ENCODE assay signal across 28 cellular contexts in the genomic region with DNA sequence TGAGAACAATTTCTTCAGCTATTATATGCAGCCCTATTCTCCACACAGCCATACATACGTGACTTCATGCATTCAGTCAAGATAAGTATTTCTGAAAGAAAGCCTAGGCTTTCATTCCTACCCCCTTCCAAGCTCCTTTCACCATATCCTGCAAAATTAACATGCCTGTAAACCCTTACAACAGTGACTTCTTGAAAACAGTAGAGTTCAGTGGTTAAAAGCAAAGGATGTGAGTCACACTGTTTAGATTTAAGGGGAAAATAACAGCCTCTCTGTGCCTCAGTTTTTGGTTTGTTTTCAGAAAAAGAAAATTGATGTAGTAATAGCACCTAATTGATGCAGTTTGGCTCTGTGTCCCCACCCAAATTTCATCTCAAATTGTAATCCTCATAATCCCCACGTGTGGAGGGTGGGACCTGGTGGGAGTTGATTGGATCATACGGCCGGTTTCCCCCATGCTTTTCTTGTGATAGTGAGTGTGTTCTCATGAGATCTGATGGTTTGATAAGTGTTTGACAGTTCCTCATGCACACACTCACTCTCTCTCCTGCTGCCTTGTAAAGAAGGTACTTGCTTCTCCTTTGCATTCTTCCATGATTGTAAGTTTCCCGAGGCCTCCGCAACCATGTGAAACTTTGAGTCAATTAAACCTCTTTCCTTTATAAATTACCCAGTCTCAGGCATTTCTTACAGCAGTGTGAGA.
DNase-seq lines count a peak whose midpoint lies in the region; FAIRE-seq and TF ChIP-seq lines count a peak whose summit lies in the region.
"Had no signal": no experiment of that assay in that cellular context is flagged by ENCODE, and none has a peak within 500 bp of the region (broad histone marks: within the 10 kb centered on the region; RNA-seq: fewer than 3 reads in every experiment).

No MANE protein-coding gene starts in this region.

- H2BK120ac ChIP-seq in mesenchymal stem cell (ENCODE audit: low read depth, low read length): no peak overlapping the region

- H3K27me3 Mint-ChIP-seq in nephron progenitor cell (ENCODE audit: low read depth, poor library complexity): peaks cover 4% of the 10 kb centered on the region
- H3K27me3 Mint-ChIP-seq: activated naive CD4-positive, alpha-beta T cell treated with anti-CD3 and anti-CD28 coated beads, Interleukin-2, amount 50 U/mL, for 24 hours; activated T-helper 17 cell treated with anti-CD3 and anti-CD28 coated beads, Interleukin-2, amount 50 U/mL, for 72 hours had no signal

- no peak overlapping the region for H3K23ac ChIP-seq in mesenchymal stem cell (ENCODE audit: low read length in 2 of 2)

- H3K9ac ChIP-seq in endothelial cell of umbilical vein (replicated peaks; ENCODE audit: extremely low read depth, insufficient read depth, low read length): no peak overlapping the region
- H3K9ac ChIP-seq in mesenchymal stem cell (ENCODE audit: low read length): no peak overlapping the region

- H2AFZ ChIP-seq in endothelial cell of umbilical vein (ENCODE audit: low read depth, low read length) (peak overlapping the region; percentile 28), mesenchymal stem cell (ENCODE audit: low read depth, low read length) (no peak overlapping the region)

- TF ChIP-seq POLR2A in endothelial cell of umbilical vein (IDR thresholded peaks at IDR 0.05; ENCODE audit: low read depth, low read length) (no peak), testis (IDR thresholded peaks at IDR 0.05) (no peak)

- peak overlapping the region in 1 of 2 experiments; percentile 69 for H3K4ac ChIP-seq in mesenchymal stem cell (ENCODE audit: low read depth in 1 of 2, low read length in 2 of 2)

- no peaks in the 10 kb centered on the region for H3K4me1 Mint-ChIP-seq in nephron progenitor cell
- H3K4me1 Mint-ChIP-seq: activated naive CD4-positive, alpha-beta T cell treated with anti-CD3 and anti-CD28 coated beads, Interleukin-2, amount 50 U/mL, for 24 hours; activated T-helper 17 cell treated with anti-CD3 and anti-CD28 coated beads, Interleukin-2, amount 50 U/mL, for 72 hours had no signal

- peak overlapping the region in 1 of 2 experiments; percentile 48 for H2BK12ac ChIP-seq in mesenchymal stem cell (ENCODE audit: low read length in 2 of 2)

- peak overlapping the region; percentile 57 for H4K91ac ChIP-seq in mesenchymal stem cell (ENCODE audit: low read length)

- no peaks in the 10 kb centered on the region for H3K36me3 ChIP-seq in SJSA1
- H3K36me3 ChIP-seq in endothelial cell of umbilical vein (ENCODE audit: control insufficient read depth in 2 of 2, extremely low read depth in 1 of 2, insufficient read depth in 2 of 2, low read length in 2 of 2): no peaks in the 10 kb centered on the region
- H3K36me3 ChIP-seq in mesenchymal stem cell (ENCODE audit: control insufficient read depth in 1 of 2, insufficient read depth in 2 of 2, low read depth in 1 of 2, low read length in 2 of 2): no peaks in the 10 kb centered on the region
- H3K36me3 ChIP-seq in testis (ENCODE audit: low read depth, missing control alignments): no peaks in the 10 kb centered on the region
- H3K36me3 ChIP-seq: neutrophil, upper lobe of left lung had no signal

- H3K27ac Mint-ChIP-seq in nephron progenitor cell: no peak overlapping the region
- H3K27ac Mint-ChIP-seq: activated naive CD4-positive, alpha-beta T cell treated with anti-CD3 and anti-CD28 coated beads, Interleukin-2, amount 50 U/mL, for 24 hours; activated T-helper 17 cell treated with anti-CD3 and anti-CD28 coated beads, Interleukin-2, amount 50 U/mL, for 72 hours; H9; WTC11 had no signal

- TF ChIP-seq CTCF in endothelial cell of umbilical vein (IDR thresholded peaks at IDR 0.05; ENCODE audit: extremely low read depth in 1 of 2, insufficient read depth in 1 of 2, low read depth in 1 of 2, low read length in 2 of 2): no peak
- TF ChIP-seq CTCF in nephron progenitor cell (IDR thresholded peaks at IDR 0.05): no peak
- no peak for TF ChIP-seq CTCF in testis (IDR thresholded peaks at IDR 0.05)
- TF ChIP-seq CTCF in GM10248 (IDR thresholded peaks at IDR 0.05; ENCODE audit: control extremely low read depth, extremely low read depth, low read depth, missing control alignments): no peak

- H3K79me2 ChIP-seq in endothelial cell of umbilical vein (ENCODE audit: control insufficient read depth, insufficient read depth, low read length): no peaks in the 10 kb centered on the region

- no peak overlapping the region for H3K14ac ChIP-seq in mesenchymal stem cell (ENCODE audit: low read length in 2 of 2)

- no TSS peak for BruUV-seq in endothelial cell of umbilical vein (replicated peaks; lab: Mats Ljungman, UMichigan)

- peak overlapping the region; percentile 8; the same call in 1 of the 2 replicates for H3K27ac ChIP-seq in SJSA1
- no peak overlapping the region for H3K27ac ChIP-seq in endothelial cell of umbilical vein (ENCODE audit: insufficient read depth, low read depth, low read length)
- no peak overlapping the region for H3K27ac ChIP-seq in mesenchymal stem cell (ENCODE audit: low read length, poor library complexity, severe bottlenecking)
- no peak overlapping the region for H3K27ac ChIP-seq in testis
- H3K27ac ChIP-seq: epithelial cell of prostate, neutrophil, psoas muscle, upper lobe of left lung had no signal

- no peak overlapping the region for H3K4me3 ChIP-seq in SJSA1
- no peak overlapping the region for H3K4me3 ChIP-seq in endothelial cell of umbilical vein (replicated peaks in 1 of 3; ENCODE audit: insufficient read depth in 1 of 3, low read depth in 1 of 3, low read length in 3 of 3)
- no peak overlapping the region for H3K4me3 ChIP-seq in mesenchymal stem cell (ENCODE audit: insufficient read depth in 1 of 2, low read depth in 1 of 2, low read length in 2 of 2)
- no peak overlapping the region for H3K4me3 ChIP-seq in testis
- H3K4me3 ChIP-seq: GM12878, psoas muscle, upper lobe of left lung had no signal

- peak; percentile 19 for DNase-seq in Daoy (ENCODE audit: low read depth)
- DNase-seq in SJSA1 (ENCODE audit: low read depth in 1 of 2, low spot score in 2 of 2): peak in 1 of 2 experiments; percentile 28
- DNase-seq in endothelial cell of umbilical vein (ENCODE audit: low read depth, low spot score): peak; percentile 26
- peak; percentile 80 for DNase-seq in mesenchymal stem cell
- DNase-seq in nephron progenitor cell: no peak
- no peak for DNase-seq in testis
- DNase-seq in ecto neural progenitor cell (ENCODE audit: low spot score): no peak
- no peak for DNase-seq in GM10248 (ENCODE audit: extremely low spot score)
- DNase-seq: activated CD4-positive, alpha-beta T cell treated with anti-CD3 and anti-CD28 coated beads, Interleukin-2, amount 50 U/mL, for 4 hours; activated CD8-positive, alpha-beta memory T cell treated with anti-CD3 and anti-CD28 coated beads, Interleukin-2, amount 50 U/mL, for 4 hours; aorta; Caco-2; DMS79; H9; IMR-90; kidney glomerular epithelial cell; NCI-H1105 treated with DMSO at 0.1 percent for 48 hours; NCI-H2029 treated with DMSO at 0.1 percent for 48 hours; OCI-M1; psoas muscle; T-helper 9 cell; upper lobe of left lung had no signal

- no peaks in the 10 kb centered on the region for H3K27me3 ChIP-seq in SJSA1 (replicated peaks)
- H3K27me3 ChIP-seq in endothelial cell of umbilical vein (ENCODE audit: control insufficient read depth in 2 of 2, insufficient read depth in 2 of 2, low read length in 2 of 2): no peaks in the 10 kb centered on the region
- H3K27me3 ChIP-seq in mesenchymal stem cell (ENCODE audit: control insufficient read depth in 1 of 2, insufficient read depth in 1 of 2, low read length in 2 of 2): no peaks in the 10 kb centered on the region
- no peaks in the 10 kb centered on the region for H3K27me3 ChIP-seq in testis
- H3K27me3 ChIP-seq: neutrophil, upper lobe of left lung had no signal

- WGBS in mesenchymal stem cell: 67% methylated on average over 6 of the region's 6 CpGs
- 90 to 94% methylated on average over 6 of the region's 6 CpGs for WGBS in testis, 2 donors

- peak overlapping the region; percentile 91 for H4K8ac ChIP-seq in mesenchymal stem cell (ENCODE audit: low read length)

- H3K4me3 Mint-ChIP-seq in nephron progenitor cell: no peak overlapping the region
- H3K4me3 Mint-ChIP-seq: activated naive CD4-positive, alpha-beta T cell treated with anti-CD3 and anti-CD28 coated beads, Interleukin-2, amount 50 U/mL, for 24 hours; activated T-helper 17 cell treated with anti-CD3 and anti-CD28 coated beads, Interleukin-2, amount 50 U/mL, for 72 hours; H9; WTC11 had no signal

- no peaks in the 10 kb centered on the region for H3K79me1 ChIP-seq in mesenchymal stem cell (replicated peaks; ENCODE audit: low read length, poor library complexity, severe bottlenecking)

- CTCF ChIA-PET in endothelial cell of umbilical vein (lab: Charles Lee): interaction anchor here (1.1 kb wide), 1 partner anchor 17 kb away, joined by 4 read pairs; no protein-coding TSS in a partner anchor
- CTCF ChIA-PET in GM10248 (lab: Yijun Ruan, JAX): no interaction called here

- peaks cover 16% of the 10 kb centered on the region for H3K9me3 Mint-ChIP-seq in nephron progenitor cell

- H2BK5ac ChIP-seq in mesenchymal stem cell (ENCODE audit: low read depth, low read length, poor library complexity, severe bottlenecking): no peak overlapping the region

- H3K36me3 Mint-ChIP-seq in nephron progenitor cell (ENCODE audit: low read depth): peaks cover 14% of the 10 kb centered on the region
- H3K36me3 Mint-ChIP-seq: activated naive CD4-positive, alpha-beta T cell treated with anti-CD3 and anti-CD28 coated beads, Interleukin-2, amount 50 U/mL, for 24 hours had no signal

- H3K4me2 ChIP-seq in endothelial cell of umbilical vein (ENCODE audit: insufficient read depth, low read length) (no peak overlapping the region), mesenchymal stem cell (ENCODE audit: low read length, poor library complexity, severe bottlenecking) (no peak overlapping the region)

- no peak overlapping the region for H2BK15ac ChIP-seq in mesenchymal stem cell (ENCODE audit: low read depth, poor library complexity, severe bottlenecking)

- FAIRE-seq in endothelial cell of umbilical vein (lab: Jason Lieb, UNC): peak; percentile 55
- FAIRE-seq: GM12878 had no signal

- H3K9me3 ChIP-seq in SJSA1 (replicated peaks) (no peaks in the 10 kb centered on the region), endothelial cell of umbilical vein (replicated peaks; ENCODE audit: control insufficient read depth, insufficient read depth, low read length) (no peaks in the 10 kb centered on the region), mesenchymal stem cell (ENCODE audit: control insufficient read depth, low read length) (no peaks in the 10 kb centered on the region), testis (no peaks in the 10 kb centered on the region)
- H3K9me3 ChIP-seq: Caco-2, neutrophil, psoas muscle had no signal

- H3K9me1 ChIP-seq in endothelial cell of umbilical vein (replicated peaks; ENCODE audit: control insufficient read depth, extremely low read depth, insufficient read depth, low read length): no peaks in the 10 kb centered on the region

- intact Hi-C loops in endothelial cell of umbilical vein (cut with micrococcal nuclease): no loop called here
- intact Hi-C loops in testis (cut with DNase I; ENCODE audit: low total_unique reads): no loop called here

- peak overlapping the region; percentile 56 to 85 for H3K18ac ChIP-seq in mesenchymal stem cell (ENCODE audit: low read depth in 1 of 2, low read length in 2 of 2)

- POLR2A ChIA-PET in endothelial cell of umbilical vein (lab: Charles Lee) (no interaction called here), GM10248 (lab: Yijun Ruan, JAX) (interaction anchor here (0.6 kb wide), 1 partner anchor 1686 kb away, joined by 3 read pairs; no protein-coding TSS in a partner anchor)

- dilution Hi-C loops in endothelial cell of umbilical vein (cut with MboI; ENCODE audit: extremely low pct_ligation_motif_present, low sequenced_read_pairs): no loop called here

- H3K4me1 ChIP-seq in SJSA1 (replicated peaks): peaks cover 10% of the 10 kb centered on the region
- H3K4me1 ChIP-seq in endothelial cell of umbilical vein (ENCODE audit: control insufficient read depth, extremely low read depth, insufficient read depth, low read length): peaks cover 6% of the 10 kb centered on the region
- peaks cover 1% of the 10 kb centered on the region for H3K4me1 ChIP-seq in mesenchymal stem cell (ENCODE audit: control insufficient read depth, insufficient read depth, low read depth, low read length)
- H3K4me1 ChIP-seq in testis: no peaks in the 10 kb centered on the region
- H3K4me1 ChIP-seq: Caco-2, psoas muscle, upper lobe of left lung had no signal

- H2AK5ac ChIP-seq in mesenchymal stem cell (ENCODE audit: low read length, severe bottlenecking): no peak overlapping the region

- H4K20me1 ChIP-seq in endothelial cell of umbilical vein (replicated peaks; ENCODE audit: control insufficient read depth, extremely low read depth, insufficient read depth, low read length): no peaks in the 10 kb centered on the region

Comparison
In these comparisons a context has a peak if more than half of its experiments do, and no peak if none do; other contexts are left out.
1. DNase-seq: peak in Daoy (single experiment), endothelial cell of umbilical vein (single experiment) and mesenchymal stem cell (single experiment); none in nephron progenitor cell (single experiment), testis (single experiment), ecto neural progenitor cell (single experiment) and GM10248 (single experiment).